1 cellular context compared by ENCODE assay signal in genomic region chr1:150620919-150621318, GRCh38.
TF ChIP-seq lines count a peak whose summit lies in the region.

No MANE protein-coding gene starts in this region.

TF ChIP-seq in IMR-90, 13 proteins besides CTCF, POLR2A, EP300 and RAD21 (continued from another document):
- TF ChIP-seq USF2 (IDR thresholded peaks at IDR 0.05; ENCODE audit: low read depth, low read length) (no peak), BHLHE40 (IDR thresholded peaks at IDR 0.05; ENCODE audit: low read depth, low read length) (no peak)
